In the genomic region with DNA sequence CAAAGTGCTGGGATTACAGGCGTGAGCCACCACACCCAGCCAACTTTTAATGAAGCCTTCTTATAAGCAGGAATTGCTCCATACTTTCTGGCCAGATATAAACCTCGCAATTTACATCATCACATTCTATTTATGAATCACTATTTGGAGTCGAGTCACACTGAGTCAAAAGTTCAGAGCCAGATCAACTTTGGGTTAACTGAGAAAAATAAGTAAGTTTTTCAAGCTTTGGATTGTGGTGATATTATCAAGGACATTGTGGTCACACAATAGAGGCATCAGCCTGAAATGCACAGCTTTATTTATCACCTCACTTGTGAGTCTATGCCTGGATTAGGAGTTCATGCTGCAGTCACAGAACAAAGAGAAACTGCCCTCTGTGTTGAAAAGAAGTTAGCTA, we compare ENCODE assay signal across 19 cellular contexts.
DNase-seq lines count a peak whose midpoint lies in the region; ATAC-seq and TF ChIP-seq lines count a peak whose summit lies in the region.
"Had no signal": no experiment of that assay in that cellular context is flagged by ENCODE, and none has a peak within 500 bp of the region (broad histone marks: within the 10 kb centered on the region; RNA-seq: fewer than 3 reads in every experiment).

No MANE protein-coding gene starts in this region.

- H3K36me3 ChIP-seq in ACC112 (ENCODE audit: insufficient read depth, low read length) (peaks cover 6% of the 10 kb centered on the region), left lung (no peaks in the 10 kb centered on the region)
- H3K36me3 ChIP-seq: neutrophil had no signal

- H3K27me3 ChIP-seq in ACC112 (ENCODE audit: insufficient read depth, low read length), result no peaks in the 10 kb centered on the region
- H3K27me3 ChIP-seq in left lung, result no peaks in the 10 kb centered on the region
- no peaks in the 10 kb centered on the region for H3K27me3 ChIP-seq in CD4-positive, alpha-beta T cell (ENCODE audit: control insufficient read depth, insufficient read depth, low read length)
- H3K27me3 ChIP-seq: neutrophil had no signal

- no peaks in the 10 kb centered on the region for H3K27me3 Mint-ChIP-seq in CD4-positive, alpha-beta T cell

- no peak for ATAC-seq in left lung
- no peak for ATAC-seq in CD4-positive, alpha-beta T cell (ENCODE audit: poor library complexity)
- ATAC-seq: A549 had no signal

- POLR2A ChIA-PET in CD4-positive, alpha-beta T cell (lab: Charles Lee), result no interaction called here

- CTCF ChIA-PET in CD4-positive, alpha-beta T cell (lab: Charles Lee), result no interaction called here

- no peaks in the 10 kb centered on the region for H3K4me1 Mint-ChIP-seq in CD4-positive, alpha-beta T cell (ENCODE audit: low read depth)

- no peaks in the 10 kb centered on the region for H3K9me3 ChIP-seq in left lung
- no peaks in the 10 kb centered on the region for H3K9me3 ChIP-seq in CD4-positive, alpha-beta T cell (ENCODE audit: control insufficient read depth, low read length)
- H3K9me3 ChIP-seq: A549, neutrophil had no signal

- no peak overlapping the region for H2AFZ ChIP-seq in ACC112 (ENCODE audit: low read length, unreplicated experiment)
- H2AFZ ChIP-seq: PC-9 had no signal

- no peaks in the 10 kb centered on the region for H3K9me3 Mint-ChIP-seq in CD4-positive, alpha-beta T cell

- H3K27ac ChIP-seq in ACC112 (ENCODE audit: low read depth, low read length) (peak overlapping the region; percentile 6; the same call in 1 of the 2 replicates), left lung (no peak overlapping the region)
- no peak overlapping the region for H3K27ac ChIP-seq in CD4-positive, alpha-beta T cell (ENCODE audit: low read depth, low read length)
- H3K27ac ChIP-seq: A549, neutrophil, PC-9 had no signal

- TF ChIP-seq CTCF in HFF-Myc (IDR thresholded peaks at IDR 0.05; ENCODE audit: low read depth, low read length, missing control alignments), result no peak
- TF ChIP-seq CTCF in left lung (IDR thresholded peaks at IDR 0.05), result no peak
- no peak for TF ChIP-seq CTCF in CD4-positive, alpha-beta T cell (IDR thresholded peaks at IDR 0.05)

- H3K4me3 Mint-ChIP-seq in CD4-positive, alpha-beta T cell, result no peak overlapping the region

- H3K4me3 ChIP-seq in ACC112 (ENCODE audit: low read depth, low read length) (no peak overlapping the region), HFF-Myc (replicated peaks; ENCODE audit: low read depth, low read length) (no peak overlapping the region), left lung (no peak overlapping the region)
- H3K4me3 ChIP-seq: A549, PC-9 had no signal

- H3K27ac Mint-ChIP-seq in CD4-positive, alpha-beta T cell, result no peak overlapping the region

- intact Hi-C loops in head of caudate nucleus (cut with DNase I) (no loop called here), left lung (cut with DNase I) (no loop called here)
- intact Hi-C loops in CD4-positive, alpha-beta T cell (cut with DNase I, micrococcal nuclease), result no loop called here

- DNase-seq in HFF-Myc (ENCODE audit: extremely low read depth, low read depth) (peak; percentile 11), amniotic stem cell (lab: John Stamatoyannopoulos, UW) (peak; percentile 15), fibroblast of the conjunctiva (ENCODE audit: low read depth) (peak; percentile 18), head of caudate nucleus (no peak), left lung (no peak)
- DNase-seq in CD4-positive, alpha-beta T cell, result no peak
- no peak for DNase-seq in effector CD4-positive, alpha-beta T cell
- DNase-seq: activated CD4-positive, CD25-positive, alpha-beta regulatory T cell treated with anti-CD3 and anti-CD28 coated beads, Interleukin-2, amount 50 U/mL, for 72 hours; activated CD8-positive, alpha-beta memory T cell treated with anti-CD3 and anti-CD28 coated beads, Interleukin-2, amount 50 U/mL, for 4 hours; activated naive CD4-positive, alpha-beta T cell treated with anti-CD3 and anti-CD28 coated beads, Interleukin-2, amount 50 U/mL, for 16 hours; cerebellar nuclear complex; Kasumi-1; NCI-H187 treated with DMSO at 0.1 percent for 48 hours; NCI-H524; PC-9; stimulated activated naive CD4-positive, alpha-beta T cell had no signal

- H3K36me3 Mint-ChIP-seq in CD4-positive, alpha-beta T cell (ENCODE audit: low read depth), result no peaks in the 10 kb centered on the region

- H3K79me2 ChIP-seq in ACC112 (ENCODE audit: control insufficient read depth, insufficient read depth, low read length, unreplicated experiment), result no peaks in the 10 kb centered on the region

- H3K4me1 ChIP-seq in ACC112 (ENCODE audit: control insufficient read depth, insufficient read depth, low read length, unreplicated experiment), result peaks cover 10% of the 10 kb centered on the region
- H3K4me1 ChIP-seq in left lung, result no peaks in the 10 kb centered on the region
- H3K4me1 ChIP-seq: A549 had no signal

Comparison
In these comparisons a context has a peak if more than half of its experiments do, and no peak if none do; other contexts are left out.
1. DNase-seq: peak in HFF-Myc (single experiment), amniotic stem cell (single experiment) and fibroblast of the conjunctiva (single experiment); none in head of caudate nucleus (0 of 42), left lung (0 of 2), CD4-positive, alpha-beta T cell (0 of 10) and effector CD4-positive, alpha-beta T cell (single experiment).